Comparison of ENCODE assay signal across 25 cellular contexts in genomic region chr1:182565537-182565936, GRCh38.
"Had no signal": no experiment of that assay in that cellular context is flagged by ENCODE, and none has a peak within 500 bp of the region (broad histone marks: within the 10 kb centered on the region; RNA-seq: fewer than 3 reads in every experiment).

No MANE protein-coding gene starts in this region.

- DNase-seq: activated B cell treated with CpG ODN at 0.5 μM for 24 hours; activated CD4-positive, alpha-beta T cell treated with anti-CD3 and anti-CD28 coated beads for 1 hour; activated CD4-positive, alpha-beta T cell treated with anti-CD3 and anti-CD28 coated beads, Interleukin-2, amount 10 ng/mL, durations not matched to agents 24 days and 14 days; activated CD4-positive, alpha-beta T cell treated with anti-CD3 and anti-CD28 coated beads, Interleukin-2, amount 50 U/mL, for 48 hours; activated CD8-positive, alpha-beta memory T cell treated with anti-CD3 and anti-CD28 coated beads, Interleukin-2, amount 10 ng/mL, durations not matched to agents 7 days and 5 days; activated gamma-delta T cell; activated naive CD4-positive, alpha-beta T cell treated with anti-CD3 and anti-CD28 coated beads for 36 hours; activated T-cell treated with anti-CD3 and anti-CD28 coated beads, Interleukin-2, amount 50 U/mL, for 4 hours; brain microvascular endothelial cell; cerebellar nuclear complex; MM.1S; NCI-H1105; NCI-H1436; NCI-H1694 treated with DMSO at 0.1 percent for 48 hours; NCI-H2029 treated with DMSO at 0.1 percent for 48 hours; NCI-H510A treated with DMSO at 0.1 percent for 48 hours; NCI-H69; NK-92 treated with Interleukin-12 subunit alpha and Interleukin-12 subunit beta, amount 100 ng/mL, for 24 hours; Peyer's patch; Right ventricle myocardium superior; T-helper 17 cell; T-helper 9 cell had no signal

- H3K27me3 ChIP-seq: brain microvascular endothelial cell, Peyer's patch had no signal

- H3K36me3 ChIP-seq: brain microvascular endothelial cell, Peyer's patch had no signal

- H3K4me2 ChIP-seq: KMS-11 had no signal

- H3K9me3 Mint-ChIP-seq: activated B cell treated with CpG ODN at 0.5 μM for 24 hours; activated CD4-positive, alpha-beta T cell treated with anti-CD3 and anti-CD28 coated beads, Interleukin-2, amount 10 ng/mL, durations not matched to agents 24 days and 14 days; activated naive CD4-positive, alpha-beta T cell treated with anti-CD3 and anti-CD28 coated beads for 36 hours; activated T-cell treated with anti-CD3 and anti-CD28 coated beads, Interleukin-2, amount 50 U/mL, for 4 hours had no signal

- H3K4me1 ChIP-seq: Peyer's patch had no signal

- H3K27ac ChIP-seq: brain microvascular endothelial cell, KMS-11, Peyer's patch, RWPE1 had no signal

- H3K27me3 Mint-ChIP-seq: activated B cell treated with CpG ODN at 0.5 μM for 24 hours had no signal

- H3K36me3 Mint-ChIP-seq: activated CD8-positive, alpha-beta memory T cell treated with anti-CD3 and anti-CD28 coated beads, Interleukin-2, amount 10 ng/mL, durations not matched to agents 7 days and 5 days; activated naive CD8-positive, alpha-beta T cell had no signal

- H3K9me3 ChIP-seq: Peyer's patch had no signal

- H3K4me1 Mint-ChIP-seq: activated CD4-positive, alpha-beta T cell treated with anti-CD3 and anti-CD28 coated beads, Interleukin-2, amount 10 ng/mL, durations not matched to agents 24 days and 14 days had no signal

- H3K4me3 Mint-ChIP-seq: activated B cell treated with CpG ODN at 0.5 μM for 24 hours; activated CD4-positive, alpha-beta T cell treated with anti-CD3 and anti-CD28 coated beads, Interleukin-2, amount 10 ng/mL, durations not matched to agents 24 days and 14 days; activated CD8-positive, alpha-beta memory T cell treated with anti-CD3 and anti-CD28 coated beads, Interleukin-2, amount 10 ng/mL, durations not matched to agents 7 days and 5 days; activated naive CD4-positive, alpha-beta T cell treated with anti-CD3 and anti-CD28 coated beads for 36 hours; activated naive CD8-positive, alpha-beta T cell; activated T-cell treated with anti-CD3 and anti-CD28 coated beads, Interleukin-2, amount 50 U/mL, for 4 hours; T-helper 17 cell had no signal

- ATAC-seq: activated CD8-positive, alpha-beta memory T cell treated with anti-CD3 and anti-CD28 coated beads, Interleukin-2, amount 10 ng/mL, durations not matched to agents 7 days and 5 days; activated T-cell treated with anti-CD3 and anti-CD28 coated beads, Interleukin-2, amount 50 U/mL, for 4 hours; T-helper 17 cell had no signal

- H3K4me3 ChIP-seq: Peyer's patch had no signal

- H3K27ac Mint-ChIP-seq: activated B cell treated with CpG ODN at 0.5 μM for 24 hours; activated CD4-positive, alpha-beta T cell treated with anti-CD3 and anti-CD28 coated beads, Interleukin-2, amount 10 ng/mL, durations not matched to agents 24 days and 14 days; activated CD8-positive, alpha-beta memory T cell treated with anti-CD3 and anti-CD28 coated beads, Interleukin-2, amount 10 ng/mL, durations not matched to agents 7 days and 5 days; activated naive CD4-positive, alpha-beta T cell treated with anti-CD3 and anti-CD28 coated beads for 36 hours; activated naive CD8-positive, alpha-beta T cell; T-helper 17 cell had no signal

- H3K9ac ChIP-seq: KMS-11 had no signal
